Comparison of ENCODE assay signal across 36 cellular contexts in the genomic region with DNA sequence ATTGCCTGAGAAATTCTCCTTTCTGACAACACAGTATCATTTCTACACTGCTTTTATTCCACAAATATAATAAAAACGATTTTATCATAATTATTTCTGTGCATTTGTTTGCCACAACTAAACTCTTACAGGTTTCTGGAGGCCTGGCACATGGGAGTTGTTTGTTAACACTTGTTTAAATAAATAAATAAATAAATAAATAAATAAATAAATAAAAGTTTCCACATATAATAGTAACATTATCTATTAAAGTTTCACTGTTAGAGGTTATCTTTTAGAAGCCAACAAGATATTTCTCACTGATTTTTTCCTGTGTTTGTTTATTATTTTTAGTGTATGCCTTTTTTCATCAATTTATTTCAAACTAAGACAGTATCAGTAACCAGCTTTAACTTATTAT.
"Had no signal": no experiment of that assay in that cellular context is flagged by ENCODE, and none has a peak within 500 bp of the region (broad histone marks: within the 10 kb centered on the region; RNA-seq: fewer than 3 reads in every experiment).

No MANE protein-coding gene starts in this region.

- DNase-seq: activated B cell treated with CpG ODN at 0.5 μM for 24 hours; activated CD4-positive, alpha-beta memory T cell treated with anti-CD3 and anti-CD28 coated beads for 36 hours; activated CD4-positive, alpha-beta T cell treated with anti-CD3 and anti-CD28 coated beads for 4 hours; activated CD4-positive, alpha-beta T cell treated with anti-CD3 and anti-CD28 coated beads, Interleukin-2, amount 10 ng/mL, durations not matched to agents 24 days and 14 days; activated CD4-positive, alpha-beta T cell treated with anti-CD3 and anti-CD28 coated beads, Interleukin-2, amount 50 U/mL, for 1 hour; activated CD4-positive, alpha-beta T cell treated with anti-CD3 and anti-CD28 coated beads, Interleukin-2, amount 50 U/mL, for 4 hours; activated CD4-positive, CD25-positive, alpha-beta regulatory T cell treated with anti-CD3 and anti-CD28 coated beads, Interleukin-2, amount 50 U/mL, for 72 hours; activated CD8-positive, alpha-beta memory T cell treated with anti-CD3 and anti-CD28 coated beads, Interleukin-2, amount 50 U/mL, for 4 hours; activated CD8-positive, alpha-beta T cell treated with anti-CD3 and anti-CD28 coated beads for 36 hours; activated effector memory CD4-positive, alpha-beta T cell treated with anti-CD3 and anti-CD28 coated beads, Interleukin-2, amount 50 U/mL, for 16 hours; activated gamma-delta T cell treated with Interleukin-2 at 50 U/mL for 16 hours; activated naive CD4-positive, alpha-beta T cell; activated naive CD4-positive, alpha-beta T cell treated with anti-CD3 and anti-CD28 coated beads for 36 hours; activated naive CD4-positive, alpha-beta T cell treated with anti-CD3 and anti-CD28 coated beads, Interleukin-2, amount 50 U/mL, for 16 hours; activated naive CD8-positive, alpha-beta T cell treated with anti-CD3 and anti-CD28 coated beads for 36 hours; activated T-cell treated with anti-CD3 and anti-CD28 coated beads for 4 hours; activated T-cell treated with anti-CD3 and anti-CD28 coated beads, Interleukin-2, amount 50 U/mL, for 1 hour; activated T-cell treated with anti-CD3 and anti-CD28 coated beads, Interleukin-2, amount 50 U/mL, for 4 hours; activated T-cell treated with anti-CD3 and anti-CD28 coated beads, Interleukin-2, amount 50 U/mL, for 72 hours; adrenal gland; amniotic stem cell; aorta; body of pancreas; brain microvascular endothelial cell; central memory CD4-positive, alpha-beta T cell; T-helper 2 cell; T-helper 9 cell had no signal

- H3K36me3 ChIP-seq: adrenal gland, brain microvascular endothelial cell, breast epithelium had no signal

- H3K4me1 Mint-ChIP-seq: activated B cell treated with CpG ODN at 0.5 μM for 24 hours; activated CD4-positive, alpha-beta T cell treated with anti-CD3 and anti-CD28 coated beads, Interleukin-2, amount 10 ng/mL, durations not matched to agents 24 days and 14 days; activated naive CD8-positive, alpha-beta T cell treated with anti-CD3 and anti-CD28 coated beads for 36 hours; activated T-helper 17 cell treated with anti-CD3 and anti-CD28 coated beads, Interleukin-2, amount 50 U/mL, for 72 hours had no signal

- H3K4me3 ChIP-seq: adrenal gland, body of pancreas, breast epithelium had no signal

- H3K9me3 ChIP-seq: adrenal gland, body of pancreas, breast epithelium had no signal

- H3K27ac Mint-ChIP-seq: activated B cell treated with CpG ODN at 0.5 μM for 24 hours; activated CD4-positive, alpha-beta memory T cell treated with anti-CD3 and anti-CD28 coated beads for 36 hours; activated CD4-positive, alpha-beta T cell treated with anti-CD3 and anti-CD28 coated beads, Interleukin-2, amount 10 ng/mL, durations not matched to agents 24 days and 14 days; activated CD8-positive, alpha-beta T cell treated with anti-CD3 and anti-CD28 coated beads for 36 hours; activated naive CD4-positive, alpha-beta T cell treated with anti-CD3 and anti-CD28 coated beads for 36 hours; activated naive CD4-positive, alpha-beta T cell treated with anti-CD3 and anti-CD28 coated beads, Interleukin-2, amount 50 U/mL, for 72 hours; activated naive CD8-positive, alpha-beta T cell treated with anti-CD3 and anti-CD28 coated beads for 36 hours; activated T-cell treated with anti-CD3 and anti-CD28 coated beads, Interleukin-2, amount 50 U/mL, for 72 hours; activated T-helper 1 cell treated with anti-CD3 and anti-CD28 coated beads, Interleukin-12 subunit alpha, Interleukin-12 subunit beta, Interleukin-2, Interleukin-4 antibody, amounts not matched to agents 30 ng/mL and 10 ng/mL and 1 ng/mL, durations not matched to agents 14 hours and 24 hours and 36 hours; activated T-helper 17 cell treated with anti-CD3 and anti-CD28 coated beads, Interleukin-2, amount 50 U/mL, for 72 hours; T-helper 1 cell treated with Interleukin-12 subunit alpha and Interleukin-12 subunit beta and Interleukin-4 antibody, amounts not matched to agents 30 μg/mL and 1 μg/mL, for 36 hours; T-helper 2 cell treated with Interferon-gamma antibody and Interleukin-4, amounts not matched to agents 5 μg/mL and 100 μg/mL, for 36 hours had no signal

- H3K27me3 Mint-ChIP-seq: activated B cell treated with CpG ODN at 0.5 μM for 24 hours; activated CD4-positive, alpha-beta memory T cell treated with anti-CD3 and anti-CD28 coated beads for 36 hours; activated CD4-positive, alpha-beta T cell treated with anti-CD3 and anti-CD28 coated beads, Interleukin-2, amount 10 ng/mL, durations not matched to agents 24 days and 14 days; activated CD8-positive, alpha-beta T cell treated with anti-CD3 and anti-CD28 coated beads for 36 hours; activated naive CD8-positive, alpha-beta T cell treated with anti-CD3 and anti-CD28 coated beads for 36 hours; activated T-helper 17 cell treated with anti-CD3 and anti-CD28 coated beads, Interleukin-2, amount 50 U/mL, for 72 hours had no signal

- ATAC-seq: activated CD8-positive, alpha-beta T cell treated with anti-CD3 and anti-CD28 coated beads for 36 hours; activated naive CD4-positive, alpha-beta T cell treated with anti-CD3 and anti-CD28 coated beads, Interleukin-2, amount 50 U/mL, for 72 hours; activated T-cell treated with anti-CD3 and anti-CD28 coated beads, Interleukin-2, amount 50 U/mL, for 4 hours; activated T-cell treated with anti-CD3 and anti-CD28 coated beads, Interleukin-2, amount 50 U/mL, for 72 hours; activated T-helper 17 cell treated with anti-CD3 and anti-CD28 coated beads, Interleukin-2, amount 50 U/mL, for 72 hours; body of pancreas had no signal

- H3K27me3 ChIP-seq: adrenal gland, body of pancreas, brain microvascular endothelial cell, breast epithelium had no signal

- H3K36me3 Mint-ChIP-seq: activated CD4-positive, alpha-beta memory T cell treated with anti-CD3 and anti-CD28 coated beads for 36 hours; activated naive CD4-positive, alpha-beta T cell treated with anti-CD3 and anti-CD28 coated beads, Interleukin-2, amount 50 U/mL, for 72 hours; activated naive CD8-positive, alpha-beta T cell treated with anti-CD3 and anti-CD28 coated beads for 36 hours had no signal

- FAIRE-seq: astrocyte, TTC549 had no signal

- H3K4me3 Mint-ChIP-seq: activated B cell treated with CpG ODN at 0.5 μM for 24 hours; activated CD4-positive, alpha-beta memory T cell treated with anti-CD3 and anti-CD28 coated beads for 36 hours; activated CD4-positive, alpha-beta T cell treated with anti-CD3 and anti-CD28 coated beads, Interleukin-2, amount 10 ng/mL, durations not matched to agents 24 days and 14 days; activated CD8-positive, alpha-beta T cell treated with anti-CD3 and anti-CD28 coated beads for 36 hours; activated naive CD4-positive, alpha-beta T cell treated with anti-CD3 and anti-CD28 coated beads for 36 hours; activated naive CD8-positive, alpha-beta T cell treated with anti-CD3 and anti-CD28 coated beads for 36 hours; activated T-cell treated with anti-CD3 and anti-CD28 coated beads, Interleukin-2, amount 50 U/mL, for 4 hours; activated T-cell treated with anti-CD3 and anti-CD28 coated beads, Interleukin-2, amount 50 U/mL, for 72 hours; activated T-helper 1 cell treated with anti-CD3 and anti-CD28 coated beads, Interleukin-12 subunit alpha, Interleukin-12 subunit beta, Interleukin-2, Interleukin-4 antibody, amounts not matched to agents 30 ng/mL and 10 ng/mL and 1 ng/mL, durations not matched to agents 14 hours and 24 hours and 36 hours; activated T-helper 17 cell treated with anti-CD3 and anti-CD28 coated beads, Interleukin-2, amount 50 U/mL, for 72 hours; T-helper 1 cell treated with Interleukin-12 subunit alpha and Interleukin-12 subunit beta and Interleukin-4 antibody, amounts not matched to agents 30 μg/mL and 1 μg/mL, for 36 hours; T-helper 2 cell treated with Interferon-gamma antibody and Interleukin-4, amounts not matched to agents 5 μg/mL and 100 μg/mL, for 36 hours had no signal

- H3K27ac ChIP-seq: adrenal gland, body of pancreas, brain microvascular endothelial cell, breast epithelium, VCaP had no signal

- H3K4me1 ChIP-seq: adrenal gland, body of pancreas, breast epithelium had no signal
